8 cellular contexts compared by ENCODE assay signal in genomic region chr17:38731526-38732294, GRCh38. TPM values are rescaled to one million over a fixed set of nuclear protein-coding genes. Genes with fewer than 3 reads are reported as not detected.
A peak's percentile ranks its signal among the peaks of the same experiment; 100 is the strongest.
DNase-seq lines count a peak whose midpoint lies in the region; ATAC-seq, FAIRE-seq and TF ChIP-seq lines count a peak whose summit lies in the region.

No MANE protein-coding gene starts in this region.

- H3K4me1 ChIP-seq in kidney (ENCODE audit: control insufficient read depth in 1 of 2, insufficient read depth in 1 of 2, low read depth in 1 of 2, low read length in 2 of 2) (peaks cover 37 to 47% of the 10 kb centered on the region in 2 donors), thoracic aorta (ENCODE audit: control insufficient read depth in 1 of 2, low read depth in 2 of 2) (peaks cover 15 to 42% of the 10 kb centered on the region in 2 donors), SJCRH30 (peaks cover 22% of the 10 kb centered on the region)

- peak overlapping the region; percentile 95 to 97 for H3K27ac ChIP-seq in kidney (ENCODE audit: low read depth in 2 of 2, low read length in 2 of 2)
- peak overlapping the region; percentile 87 to 89 for H3K27ac ChIP-seq in thoracic aorta
- no peak overlapping the region for H3K27ac ChIP-seq in SJCRH30

- no peaks in the 10 kb centered on the region for H3K27me3 ChIP-seq in thoracic aorta (replicated peaks; ENCODE audit: insufficient read depth)
- no peaks in the 10 kb centered on the region for H3K27me3 ChIP-seq in SJCRH30

- H3K4me3 Mint-ChIP-seq in activated CD4-positive, alpha-beta T cell treated with anti-CD3 and anti-CD28 coated beads, Interleukin-2, amount 10 ng/mL, durations not matched to agents 24 days and 14 days: peak overlapping the region; percentile 93
- H3K4me3 Mint-ChIP-seq in activated CD8-positive, alpha-beta T cell treated with anti-CD3 and anti-CD28 coated beads, Interleukin-2, amount 10 ng/mL, durations not matched to agents 7 days and 5 days: peak overlapping the region; percentile 90

- peaks cover 3 to 12% of the 10 kb centered on the region in 2 donors for H3K36me3 ChIP-seq in kidney (ENCODE audit: control insufficient read depth in 1 of 2, insufficient read depth in 2 of 2, low read length in 2 of 2)
- H3K36me3 ChIP-seq in thoracic aorta: peaks cover 8% of the 10 kb centered on the region
- H3K36me3 ChIP-seq in SJCRH30: peaks cover 26% of the 10 kb centered on the region

- DNase-seq in activated CD4-positive, alpha-beta T cell treated with anti-CD3 and anti-CD28 coated beads, Interleukin-2, amount 10 ng/mL, durations not matched to agents 24 days and 14 days: no peak
- DNase-seq in activated CD4-positive, alpha-beta T cell treated with anti-CD3 and anti-CD28 coated beads, Interleukin-2, amount 50 U/mL, for 4 hours: no peak
- no peak for DNase-seq in activated CD8-positive, alpha-beta T cell treated with anti-CD3 and anti-CD28 coated beads, Interleukin-2, amount 10 ng/mL, durations not matched to agents 7 days and 5 days
- DNase-seq in kidney (no peak), thoracic aorta (ENCODE audit: low spot score) (no peak), NAMALWA (ENCODE audit: low spot score) (no peak), SJCRH30 (no peak), GM19238 (ENCODE audit: insufficient read length, low spot score) (no peak)

- no peaks in the 10 kb centered on the region for H3K9me3 Mint-ChIP-seq in activated CD4-positive, alpha-beta T cell treated with anti-CD3 and anti-CD28 coated beads, Interleukin-2, amount 10 ng/mL, durations not matched to agents 24 days and 14 days
- H3K9me3 Mint-ChIP-seq in activated CD8-positive, alpha-beta T cell treated with anti-CD3 and anti-CD28 coated beads, Interleukin-2, amount 10 ng/mL, durations not matched to agents 7 days and 5 days (ENCODE audit: insufficient read depth): no peaks in the 10 kb centered on the region

- no peak for TF ChIP-seq CTCF in kidney (IDR thresholded peaks at IDR 0.05; ENCODE audit: borderline replicate concordance, extremely low read depth, insufficient read depth)
- no peak for TF ChIP-seq CTCF in thoracic aorta (IDR thresholded peaks at IDR 0.05)

- H3K27me3 Mint-ChIP-seq in activated CD4-positive, alpha-beta T cell treated with anti-CD3 and anti-CD28 coated beads, Interleukin-2, amount 10 ng/mL, durations not matched to agents 24 days and 14 days: no peaks in the 10 kb centered on the region
- H3K27me3 Mint-ChIP-seq in activated CD8-positive, alpha-beta T cell treated with anti-CD3 and anti-CD28 coated beads, Interleukin-2, amount 10 ng/mL, durations not matched to agents 7 days and 5 days (ENCODE audit: low read depth): no peaks in the 10 kb centered on the region

- ATAC-seq in activated CD8-positive, alpha-beta T cell treated with anti-CD3 and anti-CD28 coated beads, Interleukin-2, amount 10 ng/mL, durations not matched to agents 7 days and 5 days: no peak
- no peak for ATAC-seq in thoracic aorta (ENCODE audit: insufficient number of reproducible peaks, low FRiP score, low read depth)

- peaks cover 31% of the 10 kb centered on the region for H3K36me3 Mint-ChIP-seq in activated CD4-positive, alpha-beta T cell treated with anti-CD3 and anti-CD28 coated beads, Interleukin-2, amount 10 ng/mL, durations not matched to agents 24 days and 14 days (ENCODE audit: low read depth)
- H3K36me3 Mint-ChIP-seq in activated CD8-positive, alpha-beta T cell treated with anti-CD3 and anti-CD28 coated beads, Interleukin-2, amount 10 ng/mL, durations not matched to agents 7 days and 5 days (ENCODE audit: low read depth): peaks cover 40% of the 10 kb centered on the region

- H3K9me3 ChIP-seq in kidney (ENCODE audit: control insufficient read depth in 1 of 2, low read length in 2 of 2) (no peaks in the 10 kb centered on the region), thoracic aorta (no peaks in the 10 kb centered on the region), SJCRH30 (replicated peaks) (no peaks in the 10 kb centered on the region)

- no peak for FAIRE-seq in kidney (lab: Jason Lieb, UNC)

- H3K27ac Mint-ChIP-seq in activated CD4-positive, alpha-beta T cell treated with anti-CD3 and anti-CD28 coated beads, Interleukin-2, amount 10 ng/mL, durations not matched to agents 24 days and 14 days: peak overlapping the region; percentile 9
- H3K27ac Mint-ChIP-seq in activated CD8-positive, alpha-beta T cell treated with anti-CD3 and anti-CD28 coated beads, Interleukin-2, amount 10 ng/mL, durations not matched to agents 7 days and 5 days: peak overlapping the region; percentile 91

- peak overlapping the region in 1 of 2 donors; percentile 91 for H3K9ac ChIP-seq in kidney (ENCODE audit: low read length in 2 of 2)

- peaks cover 68% of the 10 kb centered on the region for H3K4me1 Mint-ChIP-seq in activated CD4-positive, alpha-beta T cell treated with anti-CD3 and anti-CD28 coated beads, Interleukin-2, amount 10 ng/mL, durations not matched to agents 24 days and 14 days
- peaks cover 71% of the 10 kb centered on the region for H3K4me1 Mint-ChIP-seq in activated CD8-positive, alpha-beta T cell treated with anti-CD3 and anti-CD28 coated beads, Interleukin-2, amount 10 ng/mL, durations not matched to agents 7 days and 5 days (ENCODE audit: low read depth)

- CTCF ChIA-PET in activated CD8-positive, alpha-beta T cell treated with anti-CD3 and anti-CD28 coated beads, Interleukin-2, amount 10 ng/mL, durations not matched to agents 7 days and 5 days (lab: Charles Lee): interaction anchor here (0.9 to 3.3 kb wide), 9 partner anchors 12 to 236 kb away, joined by 3 to 40 read pairs (median 6); partner anchors contain the start of genes EPOP, MLLT6 and PSMB3

- intact Hi-C loops in activated CD4-positive, alpha-beta T cell treated with anti-CD3 and anti-CD28 coated beads, Interleukin-2, amount 10 ng/mL, durations not matched to agents 24 days and 14 days (cut with micrococcal nuclease): loop anchor here (10.0 kb wide), 1 partner anchor 177 kb away; no protein-coding TSS in a partner anchor
- intact Hi-C loops in kidney (cut with DNase I): loop anchor here (5.0 kb wide), 1 partner anchor 59 kb away; the partner anchor contains the start of gene EPOP

- H3K4me3 ChIP-seq in kidney (ENCODE audit: low read length in 2 of 2) (peak overlapping the region; percentile 74 to 94), thoracic aorta (peak overlapping the region; percentile 89), SJCRH30 (no peak overlapping the region; the same call in 1 of the 2 replicates)

- POLR2A ChIA-PET in activated CD8-positive, alpha-beta T cell treated with anti-CD3 and anti-CD28 coated beads, Interleukin-2, amount 10 ng/mL, durations not matched to agents 7 days and 5 days (lab: Charles Lee): interaction anchor here (0.9 to 1.9 kb wide), 6 partner anchors 14 to 174 kb away, joined by 3 to 9 read pairs (median 3); partner anchors contain the start of gene MLLT6

RNA-seq across cellular contexts. Expression of gene CISD3, which starts 1.6 kb away (rescaled TPM):
- total RNA-seq in activated CD4-positive, alpha-beta T cell treated with anti-CD3 and anti-CD28 coated beads, Interleukin-2, amount 10 ng/mL, durations not matched to agents 24 days and 14 days: 44.0 and 46.7 TPM in 2 replicates
- 10 to 100 TPM; 48.2 to 56.1 TPM for total RNA-seq in activated CD8-positive, alpha-beta T cell treated with anti-CD3 and anti-CD28 coated beads, Interleukin-2, amount 10 ng/mL, durations not matched to agents 7 days and 5 days
- total RNA-seq in kidney (37.7 TPM), thoracic aorta (1 to 10 TPM; 9.3 to 9.6 TPM)
- polyA plus RNA-seq in kidney (ENCODE audit: insufficient read depth, low read depth, low replicate concordance): 152 TPM
- 11.6 and 14.5 TPM in 2 replicates for total RNA-seq in SJCRH30 (2014; rRNA removed; shearing (Covaris generic))

RNA-seq across cellular contexts. Expression of gene PCGF2, which starts 16.4 kb away (rescaled TPM):
- total RNA-seq in activated CD4-positive, alpha-beta T cell treated with anti-CD3 and anti-CD28 coated beads, Interleukin-2, amount 10 ng/mL, durations not matched to agents 24 days and 14 days: 4.7 and 5.5 TPM in 2 replicates
- under 1 TPM; 0.63 to 0.70 TPM for total RNA-seq in activated CD8-positive, alpha-beta T cell treated with anti-CD3 and anti-CD28 coated beads, Interleukin-2, amount 10 ng/mL, durations not matched to agents 7 days and 5 days
- total RNA-seq in kidney: 62.2 TPM
- polyA plus RNA-seq in kidney (ENCODE audit: insufficient read depth, low read depth, low replicate concordance): 111 TPM
- 10 to 100 TPM; 14.1 to 28.4 TPM for total RNA-seq in thoracic aorta
- 10.7 and 13.8 TPM in 2 replicates for total RNA-seq in SJCRH30 (2014; rRNA removed; shearing (Covaris generic))

RNA-seq across cellular contexts. Expression of gene PSMB3, which starts 20.8 kb away (rescaled TPM):
- 356 and 358 TPM in 2 replicates for total RNA-seq in activated CD4-positive, alpha-beta T cell treated with anti-CD3 and anti-CD28 coated beads, Interleukin-2, amount 10 ng/mL, durations not matched to agents 24 days and 14 days
- total RNA-seq in activated CD8-positive, alpha-beta T cell treated with anti-CD3 and anti-CD28 coated beads, Interleukin-2, amount 10 ng/mL, durations not matched to agents 7 days and 5 days: 100 to 1,000 TPM; 251 to 252 TPM
- total RNA-seq in kidney: 156 TPM
- polyA plus RNA-seq in kidney (ENCODE audit: insufficient read depth, low read depth, low replicate concordance): 347 TPM
- total RNA-seq in thoracic aorta: 100 to 1,000 TPM; 108 to 124 TPM
- total RNA-seq in SJCRH30 (2014; rRNA removed; shearing (Covaris generic)): 239 and 280 TPM in 2 replicates

RNA-seq across cellular contexts. Expression of gene MLLT6, which starts 26.6 kb away (rescaled TPM):
- 243 and 248 TPM in 2 replicates for total RNA-seq in activated CD4-positive, alpha-beta T cell treated with anti-CD3 and anti-CD28 coated beads, Interleukin-2, amount 10 ng/mL, durations not matched to agents 24 days and 14 days
- 100 to 1,000 TPM; 211 to 219 TPM for total RNA-seq in activated CD8-positive, alpha-beta T cell treated with anti-CD3 and anti-CD28 coated beads, Interleukin-2, amount 10 ng/mL, durations not matched to agents 7 days and 5 days
- 199 TPM for total RNA-seq in kidney
- 34.3 TPM for polyA plus RNA-seq in kidney (ENCODE audit: insufficient read depth, low read depth, low replicate concordance)
- 100 to 1,000 TPM; 113 to 201 TPM for total RNA-seq in thoracic aorta
- 24.2 and 35.5 TPM in 2 replicates for total RNA-seq in SJCRH30 (2014; rRNA removed; shearing (Covaris generic))

RNA-seq across cellular contexts. Expression of gene EPOP, which starts 57.0 kb away (rescaled TPM):
- total RNA-seq in activated CD4-positive, alpha-beta T cell treated with anti-CD3 and anti-CD28 coated beads, Interleukin-2, amount 10 ng/mL, durations not matched to agents 24 days and 14 days: 52.1 and 54.9 TPM in 2 replicates
- 10 to 100 TPM; 11.4 to 11.6 TPM for total RNA-seq in activated CD8-positive, alpha-beta T cell treated with anti-CD3 and anti-CD28 coated beads, Interleukin-2, amount 10 ng/mL, durations not matched to agents 7 days and 5 days
- total RNA-seq in kidney (1.3 TPM), thoracic aorta (1 to 10 TPM in 1 of 2 donors, under 1 TPM in 1; 0.54 to 3.3 TPM)
- polyA plus RNA-seq in kidney (ENCODE audit: insufficient read depth, low read depth, low replicate concordance): 0.49 TPM
- total RNA-seq in SJCRH30 (2014; rRNA removed; shearing (Covaris generic)): 6.1 and 6.6 TPM in 2 replicates
